Comparison of ENCODE assay signal across 26 cellular contexts in genomic region chr11:82848829-82849228, GRCh38.
"Had no signal": no experiment of that assay in that cellular context is flagged by ENCODE, and none has a peak within 500 bp of the region (broad histone marks: within the 10 kb centered on the region; RNA-seq: fewer than 3 reads in every experiment).

No MANE protein-coding gene starts in this region.

- H3K36me3 ChIP-seq: colonic mucosa had no signal

- DNase-seq: colonic mucosa; cortex of kidney; effector CD8-positive, alpha-beta T cell; effector memory CD8-positive, alpha-beta T cell; endodermal cell; erythroblast; esophagus squamous epithelium; foreskin fibroblast; foreskin melanocyte; gastrocnemius medialis; glutamatergic neuron; head of caudate nucleus; heart right ventricle; hippocampal formation; left cardiac atrium; left lung; left ventricle myocardium superior; lower lobe of right lung; mesenchymal stem cell; mucosa of descending colon; naive B cell had no signal

- H3K4me3 ChIP-seq: colonic mucosa, esophagus squamous epithelium, gastrocnemius medialis, heart right ventricle, left lung, lower lobe of right lung, mucosa of descending colon had no signal

- H3K27me3 ChIP-seq: colonic mucosa, esophagus squamous epithelium, gastrocnemius medialis, heart right ventricle, left lung had no signal

- H3K9me3 ChIP-seq: colonic mucosa, esophagus squamous epithelium, gastrocnemius medialis, heart right ventricle, left lung, lower lobe of right lung, mucosa of descending colon had no signal

- H3K4me1 ChIP-seq: colonic mucosa, esophagus squamous epithelium, gastrocnemius medialis, left lung, lower lobe of right lung had no signal

- FAIRE-seq: endometrium, islet of Langerhans, keratinocyte had no signal

- H3K27ac ChIP-seq: colonic mucosa, epithelial cell of prostate, esophagus squamous epithelium, gastrocnemius medialis, heart right ventricle, left lung, lower lobe of right lung had no signal

- ATAC-seq: effector memory CD8-positive, alpha-beta T cell; esophagus mucosa; gastrocnemius medialis; heart right ventricle; left cardiac atrium; left lung; left ventricle myocardium superior; lower lobe of right lung; mucosa of descending colon had no signal
